In genomic region chr17:8924595-8924994, GRCh38 we compare ENCODE assay signal across 13 cellular contexts.
DNase-seq lines count a peak whose midpoint lies in the region; ATAC-seq and TF ChIP-seq lines count a peak whose summit lies in the region.
"Had no signal": no experiment of that assay in that cellular context is flagged by ENCODE, and none has a peak within 500 bp of the region (broad histone marks: within the 10 kb centered on the region; RNA-seq: fewer than 3 reads in every experiment).

No MANE protein-coding gene starts in this region.

- H3K27me3 ChIP-seq in OCI-LY3 (ENCODE audit: low read depth, low read length) = no peaks in the 10 kb centered on the region

- DNase-seq in NCI-H146 treated with DMSO at 0.1 percent for 48 hours (lab: John Stamatoyannopoulos, UW; ENCODE audit: unreplicated experiment) = no peak
- DNase-seq in LoVo (ENCODE audit: low spot score) = no peak
- no peak for DNase-seq in kidney tubule cell (ENCODE audit: low spot score)
- DNase-seq: activated CD8-positive, alpha-beta memory T cell treated with anti-CD3 and anti-CD28 coated beads for 24 hours; CD8-positive, alpha-beta memory T cell; naive thymus-derived CD8-positive, alpha-beta T cell; NCI-H2029 had no signal

- peaks cover 5% of the 10 kb centered on the region; the same call in 1 of the 2 replicates for H3K9me3 ChIP-seq in OCI-LY3 (ENCODE audit: insufficient read depth, low read length)

- peak overlapping the region; percentile 91 for H3K27ac ChIP-seq in OCI-LY3 (ENCODE audit: low read length)
- H3K27ac ChIP-seq: gastroesophageal sphincter, skin epidermis had no signal

- peak overlapping the region; percentile 63 for H3K4me2 ChIP-seq in OCI-LY3 (ENCODE audit: low read length)

- ATAC-seq in GM18519 (IDR thresholded peaks at IDR 0.05; ENCODE audit: low FRiP score, unreplicated experiment) = peak; percentile 43
- peak; percentile 62 for ATAC-seq in GM19455 (IDR thresholded peaks at IDR 0.05; ENCODE audit: unreplicated experiment)
- peak; percentile 77 for ATAC-seq in HG02938 (IDR thresholded peaks at IDR 0.05; ENCODE audit: unreplicated experiment)
- ATAC-seq: gastroesophageal sphincter; naive thymus-derived CD8-positive, alpha-beta T cell had no signal

- peaks cover 5% of the 10 kb centered on the region; the same call in 1 of the 2 replicates for H3K79me2 ChIP-seq in OCI-LY3 (ENCODE audit: low read length)

- H3K4me3 ChIP-seq in OCI-LY3 (ENCODE audit: low read length) = peak overlapping the region; percentile 30
- H3K4me3 ChIP-seq: gastroesophageal sphincter, skin epidermis had no signal

- no peak for TF ChIP-seq CTCF in OCI-LY3 (IDR thresholded peaks at IDR 0.05; ENCODE audit: low read depth, low read length)

- peaks cover 59% of the 10 kb centered on the region for H3K4me1 ChIP-seq in OCI-LY3 (ENCODE audit: low read length)
- H3K4me1 ChIP-seq: gastroesophageal sphincter had no signal

- peaks cover 39% of the 10 kb centered on the region for H3K36me3 ChIP-seq in OCI-LY3 (replicated peaks; ENCODE audit: low read depth, low read length)
- H3K36me3 ChIP-seq: gastroesophageal sphincter had no signal

- H3K9ac ChIP-seq in OCI-LY3 (ENCODE audit: low read length) = peak overlapping the region; percentile 51; the same call in 1 of the 2 replicates

- H2AFZ ChIP-seq in OCI-LY3 (ENCODE audit: low read depth, low read length) = no peak overlapping the region

- H4K20me1 ChIP-seq in OCI-LY3 (ENCODE audit: insufficient read depth, low read length) = no peaks in the 10 kb centered on the region
